Comparison of ENCODE assay signal across 27 cellular contexts in genomic region chr21:38915546-38915945, GRCh38.
DNase-seq lines count a peak whose midpoint lies in the region; ATAC-seq and TF ChIP-seq lines count a peak whose summit lies in the region.
"Had no signal": no experiment of that assay in that cellular context is flagged by ENCODE, and none has a peak within 500 bp of the region (broad histone marks: within the 10 kb centered on the region; RNA-seq: fewer than 3 reads in every experiment).

No MANE protein-coding gene starts in this region.

- H3K4me1 ChIP-seq in IMR-90 (ENCODE audit: control insufficient read depth, insufficient read depth, low read length) = peaks cover 19% of the 10 kb centered on the region
- H3K4me1 ChIP-seq in ascending aorta = peaks cover 8 to 28% of the 10 kb centered on the region in 2 donors
- peaks cover 0 to 27% (median 19%) of the 10 kb centered on the region in 4 donors for H3K4me1 ChIP-seq in tibial nerve

- H4K5ac ChIP-seq in IMR-90 (ENCODE audit: low read depth, low read length) = no peak overlapping the region; the same call in 1 of the 2 replicates

- H2BK20ac ChIP-seq in IMR-90 (ENCODE audit: low read depth, low read length) = no peak overlapping the region; the same call in 1 of the 2 replicates

- H2AK9ac ChIP-seq in IMR-90 (replicated peaks; ENCODE audit: low read depth, low read length, poor library complexity) = no peak overlapping the region

- ATAC-seq in IMR-90 (ENCODE audit: low read depth) (no peak), HG02973 (IDR thresholded peaks at IDR 0.05; ENCODE audit: unreplicated experiment) (no peak)
- ATAC-seq: activated naive CD4-positive, alpha-beta T cell treated with anti-CD3 and anti-CD28 coated beads, Interleukin-2, amount 50 U/mL, for 72 hours had no signal

- H3K9me3 ChIP-seq in IMR-90 (ENCODE audit: control insufficient read depth, insufficient read depth, low read length) = no peaks in the 10 kb centered on the region
- H3K9me3 ChIP-seq in ascending aorta = no peaks in the 10 kb centered on the region
- no peaks in the 10 kb centered on the region for H3K9me3 ChIP-seq in tibial nerve
- H3K9me3 ChIP-seq: testis had no signal

- intact Hi-C loops in IMR-90 (cut with micrococcal nuclease) = loop anchor here (10.0 kb wide), 1 partner anchor 181 kb away; no protein-coding TSS in a partner anchor
- intact Hi-C loops in ascending aorta (cut with DNase I) = no loop called here

- no peak overlapping the region for H2BK5ac ChIP-seq in IMR-90 (ENCODE audit: low read depth, low read length, poor library complexity, severe bottlenecking)

- no peak overlapping the region; the same call in 1 of the 2 replicates for H3K14ac ChIP-seq in IMR-90 (replicated peaks; ENCODE audit: low read depth, low read length)

- DNase-seq in IMR-90 = no peak
- no peak for DNase-seq in ascending aorta (ENCODE audit: low spot score in 2 of 2)
- no peak for DNase-seq in mesothelial cell of epicardium (ENCODE audit: low spot score in 2 of 2, unreplicated experiment in 2 of 2)
- no peak for DNase-seq in tibial nerve (ENCODE audit: low spot score in 2 of 2)
- DNase-seq in activated CD4-positive, alpha-beta T cell treated with anti-CD3 and anti-CD28 coated beads, Interleukin-2, amount 50 U/mL, for 4 hours = no peak
- no peak for DNase-seq in SHP77 (lab: John Stamatoyannopoulos, UW)
- DNase-seq: activated CD4-positive, alpha-beta memory T cell treated with anti-CD3 and anti-CD28 coated beads, Interleukin-2, amount 10 ng/mL, durations not matched to agents 7 days and 5 days; activated CD4-positive, CD25-positive, alpha-beta regulatory T cell treated with anti-CD3 and anti-CD28 coated beads, Interleukin-2, amount 50 U/mL, for 72 hours; activated CD8-positive, alpha-beta memory T cell treated with anti-CD3 and anti-CD28 coated beads, Interleukin-2, amount 50 U/mL, for 48 hours; C1 segment of cervical spinal cord; cortex of kidney; DND-41; left cardiac atrium; NCI-H1105; NCI-H446; NCI-H774; posterior cingulate gyrus; stimulated activated naive CD4-positive, alpha-beta T cell treated with Interleukin-2 at 50 U/mL for 16 hours; testis had no signal

- POLR2A ChIA-PET in IMR-90 (lab: Charles Lee; ENCODE audit: unreplicated experiment) = no interaction called here

- no peak overlapping the region for H2BK120ac ChIP-seq in IMR-90 (ENCODE audit: low read depth, low read length)

- H2BK15ac ChIP-seq in IMR-90 (ENCODE audit: low read depth, low read length) = no peak overlapping the region

- H4K8ac ChIP-seq in IMR-90 (ENCODE audit: low read depth in 2 of 2, low read length in 2 of 2) = no peak overlapping the region

- H2AK5ac ChIP-seq in IMR-90 (ENCODE audit: low read depth, low read length) = no peak overlapping the region

- no peak overlapping the region for H3K4me3 Mint-ChIP-seq in mesothelial cell of epicardium
- H3K4me3 Mint-ChIP-seq: activated CD4-positive, alpha-beta memory T cell treated with anti-CD3 and anti-CD28 coated beads, Interleukin-2, amount 10 ng/mL, durations not matched to agents 7 days and 5 days; activated T-helper 17 cell treated with anti-CD3 and anti-CD28 coated beads, Interleukin-2, amount 50 U/mL, for 72 hours; IgD-negative memory B cell; memory B cell; neural progenitor cell; T-helper 1 cell treated with Interleukin-12 subunit alpha and Interleukin-12 subunit beta and Interleukin-4 antibody, amounts not matched to agents 30 μg/mL and 1 μg/mL, for 36 hours had no signal

- no peak for TF ChIP-seq RAD21 in IMR-90 (IDR thresholded peaks at IDR 0.05; ENCODE audit: low read length)

- H3K27me3 Mint-ChIP-seq in mesothelial cell of epicardium (ENCODE audit: low read depth) = no peaks in the 10 kb centered on the region

- H3K36me3 ChIP-seq in IMR-90 (ENCODE audit: control insufficient read depth, insufficient read depth, low read length) (no peaks in the 10 kb centered on the region), ascending aorta (no peaks in the 10 kb centered on the region), tibial nerve (no peaks in the 10 kb centered on the region)
- H3K36me3 ChIP-seq: neural progenitor cell had no signal

- WGBS in IMR-90 (ENCODE audit: extremely low coverage in 2 of 2, insufficient read length in 1 of 2), 2 experiments = no CpG with 5 or more reads among the region's 4 CpGs
- 86 to 93% methylated on average over 4 of the region's 4 CpGs for WGBS in tibial nerve, 2 donors

- no peak overlapping the region for H3K56ac ChIP-seq in IMR-90 (ENCODE audit: extremely low read depth, insufficient read depth, low read length)

- H4K91ac ChIP-seq in IMR-90 (ENCODE audit: insufficient read depth, low read depth, low read length) = 0 out of 2 replicates have a peak overlapping the region, but pooled peaks have one; percentile 24

- no peak overlapping the region for H3K4me2 ChIP-seq in IMR-90 (ENCODE audit: low read depth, low read length)

- H3K9ac ChIP-seq in IMR-90 (ENCODE audit: low read depth, low read length) = no peak overlapping the region
- H3K9ac ChIP-seq: neural progenitor cell had no signal

- no TSS peak for BruUV-seq in IMR-90 (replicated peaks; lab: Mats Ljungman, UMichigan)

- no peaks in the 10 kb centered on the region for H4K20me1 ChIP-seq in IMR-90 (ENCODE audit: insufficient read depth, low read length)

- H3K23ac ChIP-seq in IMR-90 (ENCODE audit: low read depth, low read length) = no peak overlapping the region; the same call in 1 of the 2 replicates

- no peak for TF ChIP-seq EP300 in tibial nerve (IDR thresholded peaks at IDR 0.05)

- no peaks in the 10 kb centered on the region for H3K79me1 ChIP-seq in IMR-90 (ENCODE audit: low read depth in 1 of 2, low read length in 2 of 2)

- H3K27ac ChIP-seq in IMR-90 (ENCODE audit: insufficient read depth, low read length) (no peak overlapping the region), ascending aorta (peak overlapping the region; percentile 64 to 90), tibial nerve (peak overlapping the region in 3 of 4 donors; percentile 57 to 85 (median 78))
- H3K27ac ChIP-seq: neural progenitor cell, SK-N-MC, testis had no signal

- H3K9me3 Mint-ChIP-seq in mesothelial cell of epicardium = no peaks in the 10 kb centered on the region
- H3K9me3 Mint-ChIP-seq: activated CD4-positive, alpha-beta memory T cell treated with anti-CD3 and anti-CD28 coated beads, Interleukin-2, amount 10 ng/mL, durations not matched to agents 7 days and 5 days; activated T-helper 17 cell treated with anti-CD3 and anti-CD28 coated beads, Interleukin-2, amount 50 U/mL, for 72 hours; memory B cell; neural progenitor cell; T-helper 1 cell treated with Interleukin-12 subunit alpha and Interleukin-12 subunit beta and Interleukin-4 antibody, amounts not matched to agents 30 μg/mL and 1 μg/mL, for 36 hours had no signal

- H3K9me1 ChIP-seq in IMR-90 (ENCODE audit: insufficient read depth, low read length) = peaks cover 17% of the 10 kb centered on the region

- H3K36me3 Mint-ChIP-seq in mesothelial cell of epicardium = no peaks in the 10 kb centered on the region
- H3K36me3 Mint-ChIP-seq: activated naive CD4-positive, alpha-beta T cell treated with anti-CD3 and anti-CD28 coated beads, Interleukin-2, amount 50 U/mL, for 72 hours; IgD-negative memory B cell; memory B cell; neural progenitor cell had no signal

- peaks cover 32% of the 10 kb centered on the region for H3K4me1 Mint-ChIP-seq in mesothelial cell of epicardium
- H3K4me1 Mint-ChIP-seq: activated CD4-positive, alpha-beta memory T cell treated with anti-CD3 and anti-CD28 coated beads, Interleukin-2, amount 10 ng/mL, durations not matched to agents 7 days and 5 days; activated T-helper 17 cell treated with anti-CD3 and anti-CD28 coated beads, Interleukin-2, amount 50 U/mL, for 72 hours; IgD-negative memory B cell; memory B cell had no signal

- H3K27ac Mint-ChIP-seq in mesothelial cell of epicardium = peak overlapping the region; percentile 13
- H3K27ac Mint-ChIP-seq: activated CD4-positive, alpha-beta memory T cell treated with anti-CD3 and anti-CD28 coated beads, Interleukin-2, amount 10 ng/mL, durations not matched to agents 7 days and 5 days; activated naive CD4-positive, alpha-beta T cell treated with anti-CD3 and anti-CD28 coated beads, Interleukin-2, amount 50 U/mL, for 72 hours; activated T-helper 17 cell treated with anti-CD3 and anti-CD28 coated beads, Interleukin-2, amount 50 U/mL, for 72 hours; IgD-negative memory B cell; memory B cell; neural progenitor cell; T-helper 1 cell treated with Interleukin-12 subunit alpha and Interleukin-12 subunit beta and Interleukin-4 antibody, amounts not matched to agents 30 μg/mL and 1 μg/mL, for 36 hours had no signal

- TF ChIP-seq POLR2A in IMR-90 (IDR thresholded peaks at IDR 0.05; ENCODE audit: low read depth, low read length) (no peak), tibial nerve (IDR thresholded peaks at IDR 0.05) (no peak)

- TF ChIP-seq CTCF in IMR-90 (conservative IDR thresholded peaks at IDR 0.05; ENCODE audit: low read depth, low read length) = no peak
- no peak for TF ChIP-seq CTCF in ascending aorta (IDR thresholded peaks at IDR 0.05)
- TF ChIP-seq CTCF in mesothelial cell of epicardium (IDR thresholded peaks at IDR 0.05; ENCODE audit: unreplicated experiment) = no peak
- TF ChIP-seq CTCF in tibial nerve (IDR thresholded peaks at IDR 0.05) = no peak

- H3K4me3 ChIP-seq in IMR-90 (ENCODE audit: insufficient read depth, low read depth, low read length) (no peak overlapping the region), ascending aorta (no peak overlapping the region), tibial nerve (no peak overlapping the region)
- H3K4me3 ChIP-seq: neural progenitor cell, SK-N-MC, testis had no signal

- CTCF ChIA-PET in IMR-90 (lab: Yijun Ruan, JAX) = interaction anchor here (1.0 kb wide), 1 partner anchor 43 kb away, joined by 3 read pairs; no protein-coding TSS in a partner anchor

- H3K27me3 ChIP-seq in IMR-90 (ENCODE audit: control insufficient read depth, insufficient read depth, low read length) (no peaks in the 10 kb centered on the region), ascending aorta (no peaks in the 10 kb centered on the region), tibial nerve (no peaks in the 10 kb centered on the region)
- H3K27me3 ChIP-seq: testis had no signal

- no peak overlapping the region for H2AFZ ChIP-seq in IMR-90 (replicated peaks; ENCODE audit: low read length, poor library complexity)
- H2AFZ ChIP-seq: neural progenitor cell had no signal

- H3K4ac ChIP-seq in IMR-90 (ENCODE audit: low read depth, low read length) = no peak overlapping the region; the same call in 1 of the 2 replicates

- dilution Hi-C loops in IMR-90 (cut with HindIII; ENCODE audit: low sequenced_read_pairs, unreplicated experiment) = no loop called here

- no peak overlapping the region for H3K18ac ChIP-seq in IMR-90 (ENCODE audit: low read depth, low read length)

- in situ Hi-C loops in IMR-90 (cut with MboI; ENCODE audit: low sequenced_read_pairs) = no loop called here

TF ChIP-seq in IMR-90, 13 proteins besides CTCF, POLR2A, EP300 and RAD21 (continues in another document):
- TF ChIP-seq FOS (IDR thresholded peaks at IDR 0.05; ENCODE audit: low read depth, low read length) (no peak), CEBPB (IDR thresholded peaks at IDR 0.05; ENCODE audit: low read depth, low read length) (no peak), NFE2L2 (IDR thresholded peaks at IDR 0.05; ENCODE audit: low read depth, low read length) (no peak), SMC3 (IDR thresholded peaks at IDR 0.05; ENCODE audit: low read depth, low read length) (no peak)
